ENCODE assay signal across 12 cellular contexts in the genomic region with DNA sequence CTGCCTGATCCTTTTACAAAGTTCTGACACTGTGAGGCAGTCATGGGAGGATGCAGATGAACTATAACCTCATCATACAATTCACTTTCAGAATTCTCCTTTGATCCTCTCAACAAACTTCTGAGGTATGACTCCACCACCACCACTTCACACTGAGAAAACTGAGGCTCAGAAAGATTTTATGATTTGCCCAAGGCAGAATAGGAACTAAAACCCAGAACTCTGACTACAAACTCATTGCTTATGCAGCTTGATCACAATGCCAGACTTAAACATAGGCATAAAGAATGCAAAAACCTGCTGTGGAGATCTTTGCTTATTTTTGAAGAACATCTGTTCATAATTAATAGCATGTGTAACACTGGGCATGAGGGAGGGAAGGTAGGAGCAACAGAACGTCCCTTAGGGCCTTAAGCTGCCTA. TPM values are rescaled to one million over a fixed set of nuclear protein-coding genes. Genes with fewer than 3 reads are reported as not detected.
DNase-seq lines count a peak whose midpoint lies in the region; ATAC-seq and TF ChIP-seq lines count a peak whose summit lies in the region.
"Had no signal": no experiment of that assay in that cellular context is flagged by ENCODE, and none has a peak within 500 bp of the region (broad histone marks: within the 10 kb centered on the region; RNA-seq: fewer than 3 reads in every experiment).

No MANE protein-coding gene starts in this region.

- H3K4me3 Mint-ChIP-seq in activated T-helper 2 cell treated with anti-CD3 and anti-CD28 coated beads, Interferon-gamma antibody, Interleukin-2, Interleukin-4, amounts not matched to agents 10 μg/mL and 5 μg/mL and 100 μg/mL, durations not matched to agents 14 hours and 24 hours and 36 hours (ENCODE audit: low read depth) = no peak overlapping the region
- no peak overlapping the region for H3K4me3 Mint-ChIP-seq in mesothelial cell of epicardium
- H3K4me3 Mint-ChIP-seq: type B pancreatic cell had no signal

- H3K4me1 Mint-ChIP-seq in activated T-helper 2 cell treated with anti-CD3 and anti-CD28 coated beads, Interferon-gamma antibody, Interleukin-2, Interleukin-4, amounts not matched to agents 10 μg/mL and 5 μg/mL and 100 μg/mL, durations not matched to agents 14 hours and 24 hours and 36 hours (ENCODE audit: low read depth) = peaks cover 18% of the 10 kb centered on the region
- H3K4me1 Mint-ChIP-seq in mesothelial cell of epicardium = peaks cover 16% of the 10 kb centered on the region

- peak overlapping the region; percentile 71 for H3K27ac Mint-ChIP-seq in activated T-helper 2 cell treated with anti-CD3 and anti-CD28 coated beads, Interferon-gamma antibody, Interleukin-2, Interleukin-4, amounts not matched to agents 10 μg/mL and 5 μg/mL and 100 μg/mL, durations not matched to agents 14 hours and 24 hours and 36 hours
- peak overlapping the region; percentile 67 for H3K27ac Mint-ChIP-seq in mesothelial cell of epicardium
- H3K27ac Mint-ChIP-seq: type B pancreatic cell had no signal

- in situ Hi-C loops in GM13977 (cut with MboI; ENCODE audit: low pct_unique_long_range_greater_than_20kb, low sequenced_read_pairs, unreplicated experiment) = no loop called here

- ATAC-seq in activated CD4-positive, CD25-positive, alpha-beta regulatory T cell treated with anti-CD3 and anti-CD28 coated beads, Interleukin-2, amount 50 U/mL, for 24 hours = peak; percentile 41 to 79
- ATAC-seq in GM21447 (IDR thresholded peaks at IDR 0.05; ENCODE audit: unreplicated experiment) = no peak

- H3K36me3 Mint-ChIP-seq in activated T-helper 2 cell treated with anti-CD3 and anti-CD28 coated beads, Interferon-gamma antibody, Interleukin-2, Interleukin-4, amounts not matched to agents 10 μg/mL and 5 μg/mL and 100 μg/mL, durations not matched to agents 14 hours and 24 hours and 36 hours (ENCODE audit: low read depth) = peaks cover 33% of the 10 kb centered on the region
- H3K36me3 Mint-ChIP-seq in mesothelial cell of epicardium = peaks cover 19% of the 10 kb centered on the region

- TF ChIP-seq CTCF in GM13977 (IDR thresholded peaks at IDR 0.05; ENCODE audit: extremely low read depth, insufficient read depth, missing control alignments) = no peak
- no peak for TF ChIP-seq CTCF in mesothelial cell of epicardium (IDR thresholded peaks at IDR 0.05; ENCODE audit: unreplicated experiment)

- intact Hi-C loops in activated T-helper 2 cell treated with anti-CD3 and anti-CD28 coated beads, Interferon-gamma antibody, Interleukin-2, Interleukin-4, amounts not matched to agents 10 μg/mL and 5 μg/mL and 100 μg/mL, durations not matched to agents 14 hours and 24 hours and 36 hours (cut with micrococcal nuclease) = no loop called here

- peaks cover 5% of the 10 kb centered on the region for H3K9me3 Mint-ChIP-seq in activated T-helper 2 cell treated with anti-CD3 and anti-CD28 coated beads, Interferon-gamma antibody, Interleukin-2, Interleukin-4, amounts not matched to agents 10 μg/mL and 5 μg/mL and 100 μg/mL, durations not matched to agents 14 hours and 24 hours and 36 hours
- peaks cover 7% of the 10 kb centered on the region for H3K9me3 Mint-ChIP-seq in mesothelial cell of epicardium
- H3K9me3 Mint-ChIP-seq: type B pancreatic cell had no signal

- no peaks in the 10 kb centered on the region for H3K27me3 Mint-ChIP-seq in activated T-helper 2 cell treated with anti-CD3 and anti-CD28 coated beads, Interferon-gamma antibody, Interleukin-2, Interleukin-4, amounts not matched to agents 10 μg/mL and 5 μg/mL and 100 μg/mL, durations not matched to agents 14 hours and 24 hours and 36 hours (ENCODE audit: low read depth)
- H3K27me3 Mint-ChIP-seq in mesothelial cell of epicardium (ENCODE audit: low read depth) = no peaks in the 10 kb centered on the region
- H3K27me3 Mint-ChIP-seq: type B pancreatic cell had no signal

- no peak for DNase-seq in activated CD4-positive, CD25-positive, alpha-beta regulatory T cell (lab: John Stamatoyannopoulos, UW)
- DNase-seq in GM13977 (ENCODE audit: low spot score) = peak; percentile 71
- DNase-seq in activated T-helper 2 cell treated with anti-CD3 and anti-CD28 coated beads, Interferon-gamma antibody, Interleukin-2, Interleukin-4, amounts not matched to agents 10 μg/mL and 5 μg/mL and 100 μg/mL, durations not matched to agents 14 hours and 24 hours and 36 hours (ENCODE audit: low spot score) = no peak
- no peak for DNase-seq in mesothelial cell of epicardium (ENCODE audit: low spot score in 2 of 2, unreplicated experiment in 2 of 2)
- no peak for DNase-seq in NCI-H1436 (lab: John Stamatoyannopoulos, UW)
- no peak for DNase-seq in medulla oblongata (ENCODE audit: extremely low spot score)
- DNase-seq: DMS79, hippocampal formation, NCI-H1930 had no signal

RNA-seq across cellular contexts. Expression of gene FAM168A, which starts 20.4 kb away (rescaled TPM):
- 19.2 and 19.3 TPM in 2 replicates for total RNA-seq in activated T-helper 2 cell treated with anti-CD3 and anti-CD28 coated beads, Interferon-gamma antibody, Interleukin-2, Interleukin-4, amounts not matched to agents 10 μg/mL and 5 μg/mL and 100 μg/mL, durations not matched to agents 14 hours and 24 hours and 36 hours
- 60.9 to 63.5 TPM (median 61.8 TPM) in 3 replicates for total RNA-seq in mesothelial cell of epicardium
